ENCODE assay signal across 24 cellular contexts in the genomic region with DNA sequence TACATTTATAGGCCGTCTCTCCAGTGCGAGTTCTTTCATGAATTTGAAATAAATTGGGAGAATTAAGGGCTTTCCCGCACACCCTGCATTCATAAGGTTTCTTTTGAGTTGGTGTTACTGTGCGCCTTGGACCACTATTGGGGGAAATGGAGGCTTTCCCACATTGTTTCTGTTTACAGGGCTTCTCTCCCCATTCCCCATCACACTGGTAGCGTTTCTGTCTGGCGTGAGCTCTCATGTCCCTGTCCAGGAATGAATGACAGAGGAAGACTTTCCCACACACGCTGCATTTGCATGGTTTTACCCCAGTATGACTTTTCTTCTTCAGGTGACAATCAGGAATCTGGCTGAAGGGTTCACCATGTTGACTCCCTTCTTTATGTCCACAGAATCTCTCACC.
"Had no signal": no experiment of that assay in that cellular context is flagged by ENCODE, and none has a peak within 500 bp of the region (broad histone marks: within the 10 kb centered on the region; RNA-seq: fewer than 3 reads in every experiment).

No MANE protein-coding gene starts in this region.

- H3K4me1 Mint-ChIP-seq: nephron, neural crest cell had no signal

- H3K27ac ChIP-seq: left ventricle myocardium inferior, pancreas, prostate gland, skin epidermis, spleen, suprapubic skin, thoracic aorta, tibial artery, uterus had no signal

- H3K4me3 ChIP-seq: left ventricle myocardium inferior, lung, pancreas, prostate gland, skin epidermis, spleen, suprapubic skin, thoracic aorta, tibial artery, uterus had no signal

- H3K27me3 ChIP-seq: pancreas, spleen, suprapubic skin, tibial artery, uterus had no signal

- H3K9me3 ChIP-seq: pancreas, prostate gland, suprapubic skin, thoracic aorta, tibial artery, uterus had no signal

- H3K36me3 ChIP-seq: pancreas, prostate gland, thoracic aorta, uterus had no signal

- DNase-seq: islet precursor cell; left ventricle myocardium inferior; naive thymus-derived CD8-positive, alpha-beta T cell; nucleus accumbens; pancreas; posterior cingulate gyrus; retina; right cardiac atrium; spleen; stimulated activated CD4-positive, alpha-beta T cell treated with anti-CD3 and anti-CD28 coated beads, Interleukin-4, amount 100 ng/mL, for 24 hours; stimulated activated naive CD4-positive, alpha-beta T cell; tibial artery; uterus had no signal

- H3K9me3 Mint-ChIP-seq: stimulated activated effector memory CD8-positive, alpha-beta T cell treated with anti-CD3 and anti-CD28 coated beads, Interleukin-12 subunit alpha, Interleukin-12 subunit beta, amount 100 ng/mL, for 72 hours; stimulated activated naive CD8-positive, alpha-beta T cell treated with anti-CD3 and anti-CD28 coated beads, Interleukin-15, Interleukin-2, amounts not matched to agents 100 ng/mL and 50 ng/mL, for 24 hours had no signal

- H3K4me1 ChIP-seq: left ventricle myocardium inferior, pancreas, prostate gland, spleen, suprapubic skin, tibial artery, uterus had no signal

- ATAC-seq: naive thymus-derived CD8-positive, alpha-beta T cell; pancreas; right cardiac atrium; sciatic nerve had no signal

- H3K4me3 Mint-ChIP-seq: naive thymus-derived CD8-positive, alpha-beta T cell; nephron; neural crest cell; stimulated activated effector memory CD8-positive, alpha-beta T cell treated with anti-CD3 and anti-CD28 coated beads, Interleukin-12 subunit alpha, Interleukin-12 subunit beta, amount 100 ng/mL, for 72 hours; stimulated activated naive CD8-positive, alpha-beta T cell treated with anti-CD3 and anti-CD28 coated beads, Interleukin-15, Interleukin-2, amounts not matched to agents 100 ng/mL and 50 ng/mL, for 24 hours; type B pancreatic cell had no signal

- FAIRE-seq: pancreas had no signal

- H3K27me3 Mint-ChIP-seq: naive thymus-derived CD8-positive, alpha-beta T cell; stimulated activated naive CD8-positive, alpha-beta T cell treated with anti-CD3 and anti-CD28 coated beads, Interleukin-15, Interleukin-2, amounts not matched to agents 100 ng/mL and 50 ng/mL, for 24 hours; type B pancreatic cell had no signal

- H3K27ac Mint-ChIP-seq: naive thymus-derived CD8-positive, alpha-beta T cell; nephron; stimulated activated effector memory CD8-positive, alpha-beta T cell treated with anti-CD3 and anti-CD28 coated beads, Interleukin-12 subunit alpha, Interleukin-12 subunit beta, amount 100 ng/mL, for 72 hours; stimulated activated naive CD8-positive, alpha-beta T cell treated with anti-CD3 and anti-CD28 coated beads, Interleukin-15, Interleukin-2, amounts not matched to agents 100 ng/mL and 50 ng/mL, for 24 hours; type B pancreatic cell had no signal
